Comparison of ENCODE assay signal across 21 cellular contexts in genomic region chr9:130241198-130241535, GRCh38. TPM values are rescaled to one million over a fixed set of nuclear protein-coding genes. Genes with fewer than 3 reads are reported as not detected.
DNase-seq lines count a peak whose midpoint lies in the region; ATAC-seq, FAIRE-seq and TF ChIP-seq lines count a peak whose summit lies in the region.
"Had no signal": no experiment of that assay in that cellular context is flagged by ENCODE, and none has a peak within 500 bp of the region (broad histone marks: within the 10 kb centered on the region; RNA-seq: fewer than 3 reads in every experiment).

No MANE protein-coding gene starts in this region.

- H4K5ac ChIP-seq in IMR-90 (ENCODE audit: low read depth, low read length): peak overlapping the region; percentile 94

- FAIRE-seq in A549 (lab: Jason Lieb, UNC): no peak
- FAIRE-seq: A204.1 had no signal

- H3K36me3 Mint-ChIP-seq in activated T-helper 17 cell treated with anti-CD3 and anti-CD28 coated beads, Interleukin-2, amount 50 U/mL, for 72 hours (ENCODE audit: low read depth): no peaks in the 10 kb centered on the region
- no peaks in the 10 kb centered on the region for H3K36me3 Mint-ChIP-seq in glutamatergic neuron (ENCODE audit: unreplicated experiment)
- H3K36me3 Mint-ChIP-seq: activated CD4-positive, alpha-beta memory T cell treated with anti-CD3 and anti-CD28 coated beads for 36 hours; activated naive CD4-positive, alpha-beta T cell treated with anti-CD3 and anti-CD28 coated beads, Interleukin-2, amount 50 U/mL, for 72 hours had no signal

- CTCF ChIA-PET in A549 (lab: Yijun Ruan, JAX) (interaction anchor here (0.6 to 11.4 kb wide), 10 partner anchors 11 to 385 kb away, joined by 3 to 191 read pairs (median 6); no protein-coding TSS in a partner anchor), IMR-90 (lab: Yijun Ruan, JAX) (no interaction called here)

- H2BK20ac ChIP-seq in IMR-90 (ENCODE audit: low read depth, low read length): no peak overlapping the region

- no peak overlapping the region for H2BK15ac ChIP-seq in IMR-90 (ENCODE audit: low read depth, low read length)

- no peak overlapping the region for H3K27ac Mint-ChIP-seq in activated T-helper 17 cell treated with anti-CD3 and anti-CD28 coated beads, Interleukin-2, amount 50 U/mL, for 72 hours
- no peak overlapping the region for H3K27ac Mint-ChIP-seq in glutamatergic neuron (ENCODE audit: unreplicated experiment)
- H3K27ac Mint-ChIP-seq: activated T-helper 2 cell treated with anti-CD3 and anti-CD28 coated beads, Interferon-gamma antibody, Interleukin-2, Interleukin-4, amounts not matched to agents 10 μg/mL and 5 μg/mL and 100 μg/mL, durations not matched to agents 14 hours and 24 hours and 36 hours had no signal

- H2AK9ac ChIP-seq in IMR-90 (replicated peaks; ENCODE audit: low read depth, low read length, poor library complexity): peak overlapping the region; percentile 17

- in situ Hi-C loops in IMR-90 (cut with MboI; ENCODE audit: low sequenced_read_pairs): loop anchor here (25.0 kb wide), 1 partner anchor 129 kb away; no protein-coding TSS in a partner anchor

- no peaks in the 10 kb centered on the region for H3K9me3 ChIP-seq in A549
- no peaks in the 10 kb centered on the region for H3K9me3 ChIP-seq in IMR-90 (ENCODE audit: control insufficient read depth, insufficient read depth, low read length)
- H3K9me3 ChIP-seq in right lobe of liver: no peaks in the 10 kb centered on the region
- H3K9me3 ChIP-seq: Caco-2, prostate gland, stomach, tibial nerve had no signal

- no peak overlapping the region for H3K4me2 ChIP-seq in A549
- no peak overlapping the region for H3K4me2 ChIP-seq in IMR-90 (ENCODE audit: low read depth, low read length)

- H3K4me3 Mint-ChIP-seq in activated T-helper 17 cell treated with anti-CD3 and anti-CD28 coated beads, Interleukin-2, amount 50 U/mL, for 72 hours: peak overlapping the region; percentile 57
- no peak overlapping the region for H3K4me3 Mint-ChIP-seq in glutamatergic neuron (ENCODE audit: unreplicated experiment)
- H3K4me3 Mint-ChIP-seq: activated CD4-positive, alpha-beta memory T cell treated with anti-CD3 and anti-CD28 coated beads for 36 hours had no signal

- TF ChIP-seq CTCF in A549 (IDR thresholded peaks at IDR 0.05): no peak
- no peak for TF ChIP-seq CTCF in IMR-90 (conservative IDR thresholded peaks at IDR 0.05; ENCODE audit: low read depth, low read length)
- TF ChIP-seq CTCF in right lobe of liver (IDR thresholded peaks at IDR 0.05): no peak
- TF ChIP-seq CTCF in glutamatergic neuron (IDR thresholded peaks at IDR 0.05; ENCODE audit: partially characterized antibody, unreplicated experiment): no peak

- H3K4me1 ChIP-seq in A549: peaks cover 17% of the 10 kb centered on the region
- peaks cover 6% of the 10 kb centered on the region for H3K4me1 ChIP-seq in IMR-90 (ENCODE audit: control insufficient read depth, insufficient read depth, low read length)
- peaks cover 0 to 26% (median 5%) of the 10 kb centered on the region in 4 donors for H3K4me1 ChIP-seq in right lobe of liver
- H3K4me1 ChIP-seq: Caco-2, prostate gland had no signal

- TF ChIP-seq RAD21 in A549 (conservative IDR thresholded peaks at IDR 0.05 in 1 of 2, IDR thresholded peaks at IDR 0.05 in 1 of 2) (no peak), IMR-90 (IDR thresholded peaks at IDR 0.05; ENCODE audit: low read length) (no peak)

- peak overlapping the region; percentile 80 for H2AFZ ChIP-seq in IMR-90 (replicated peaks; ENCODE audit: low read length, poor library complexity)

- no peak overlapping the region for H3K14ac ChIP-seq in IMR-90 (replicated peaks; ENCODE audit: low read depth, low read length)

- intact Hi-C loops in IMR-90 (cut with micrococcal nuclease): loop anchor here (10.0 kb wide), 1 partner anchor 444 kb away; no protein-coding TSS in a partner anchor
- intact Hi-C loops in right lobe of liver (cut with DNase I): no loop called here

- dilution Hi-C loops in IMR-90 (cut with HindIII; ENCODE audit: low sequenced_read_pairs, unreplicated experiment): loop anchor here (25.0 kb wide), 1 partner anchor 129 kb away; no protein-coding TSS in a partner anchor

- H3K9me1 ChIP-seq in IMR-90 (ENCODE audit: insufficient read depth, low read length): peaks cover 14% of the 10 kb centered on the region

- POLR2A ChIA-PET in A549 (lab: Yijun Ruan, JAX): no interaction called here
- POLR2A ChIA-PET in IMR-90 (lab: Charles Lee; ENCODE audit: unreplicated experiment): interaction anchor here (0.5 kb wide), 1 partner anchor 117 kb away, joined by 6 read pairs; no protein-coding TSS in a partner anchor

- peaks cover 23% of the 10 kb centered on the region for H3K4me1 Mint-ChIP-seq in activated T-helper 17 cell treated with anti-CD3 and anti-CD28 coated beads, Interleukin-2, amount 50 U/mL, for 72 hours
- peaks cover 21% of the 10 kb centered on the region for H3K4me1 Mint-ChIP-seq in glutamatergic neuron (ENCODE audit: low read depth, unreplicated experiment)

- H3K27me3 ChIP-seq in IMR-90 (ENCODE audit: control insufficient read depth, insufficient read depth, low read length) (no peaks in the 10 kb centered on the region), right lobe of liver (no peaks in the 10 kb centered on the region)
- H3K27me3 ChIP-seq: cardiac muscle cell, foreskin keratinocyte had no signal

- H3K23ac ChIP-seq in IMR-90 (ENCODE audit: low read depth, low read length): no peak overlapping the region

- H4K20me1 ChIP-seq in IMR-90 (ENCODE audit: insufficient read depth, low read length): 0 out of 2 replicates have a peak, but pooled peaks cover 2% of the 10 kb centered on the region

- no TSS peak for BruUV-seq in IMR-90 (replicated peaks; lab: Mats Ljungman, UMichigan)

- peaks cover 0 to 8% of the 10 kb centered on the region in 2 experiments; a peak in 2 of 4 replicates for H3K79me1 ChIP-seq in IMR-90 (ENCODE audit: low read depth in 1 of 2, low read length in 2 of 2)

- H4K8ac ChIP-seq in IMR-90 (ENCODE audit: low read depth in 2 of 2, low read length in 2 of 2): peak overlapping the region; percentile 35 to 98

- no peaks in the 10 kb centered on the region for H3K27me3 Mint-ChIP-seq in activated T-helper 17 cell treated with anti-CD3 and anti-CD28 coated beads, Interleukin-2, amount 50 U/mL, for 72 hours
- H3K27me3 Mint-ChIP-seq in glutamatergic neuron (ENCODE audit: unreplicated experiment): peaks cover 9% of the 10 kb centered on the region
- H3K27me3 Mint-ChIP-seq: activated CD4-positive, alpha-beta memory T cell treated with anti-CD3 and anti-CD28 coated beads for 36 hours had no signal

- peak overlapping the region; percentile 15 to 59; a peak in 3 of 6 replicates for H3K27ac ChIP-seq in A549
- H3K27ac ChIP-seq in IMR-90 (ENCODE audit: insufficient read depth, low read length): no peak overlapping the region
- H3K27ac ChIP-seq in right lobe of liver: peak overlapping the region; percentile 47 to 88 (median 76)
- H3K27ac ChIP-seq: cardiac muscle cell, coronary artery, foreskin keratinocyte, prostate gland, stomach, tibial nerve had no signal

- ATAC-seq in A549: no peak
- no peak for ATAC-seq in IMR-90 (ENCODE audit: low read depth)
- ATAC-seq in activated T-helper 17 cell treated with anti-CD3 and anti-CD28 coated beads, Interleukin-2, amount 50 U/mL, for 72 hours (replicated peaks): no peak
- no peak for ATAC-seq in right lobe of liver
- no peak for ATAC-seq in GM18505 (IDR thresholded peaks at IDR 0.05; ENCODE audit: unreplicated experiment)

- no peaks in the 10 kb centered on the region for H3K9me3 Mint-ChIP-seq in activated T-helper 17 cell treated with anti-CD3 and anti-CD28 coated beads, Interleukin-2, amount 50 U/mL, for 72 hours
- H3K9me3 Mint-ChIP-seq in glutamatergic neuron (ENCODE audit: unreplicated experiment): peaks cover 7% of the 10 kb centered on the region
- H3K9me3 Mint-ChIP-seq: activated CD4-positive, alpha-beta memory T cell treated with anti-CD3 and anti-CD28 coated beads for 36 hours; activated naive CD4-positive, alpha-beta T cell treated with anti-CD3 and anti-CD28 coated beads, Interleukin-2, amount 50 U/mL, for 72 hours; activated T-helper 2 cell treated with anti-CD3 and anti-CD28 coated beads, Interferon-gamma antibody, Interleukin-2, Interleukin-4, amounts not matched to agents 10 μg/mL and 5 μg/mL and 100 μg/mL, durations not matched to agents 14 hours and 24 hours and 36 hours had no signal

- WGBS in A549 (ENCODE audit: missing lambda C conversion rate): 100% methylated on average over 1 of the region's 1 CpG
- WGBS in IMR-90 (ENCODE audit: extremely low coverage in 2 of 2, insufficient read length in 1 of 2), 2 experiments: no CpG with 5 or more reads among the region's 1 CpG
- WGBS in right lobe of liver (ENCODE audit: insufficient coverage, low coverage, low lambda C conversion rate, missing lambda C conversion rate): no CpG with 5 or more reads among the region's 1 CpG

- no peak for TF ChIP-seq EP300 in A549 (IDR thresholded peaks at IDR 0.05)

- peak overlapping the region; percentile 72; the same call in 1 of the 2 replicates for H4K91ac ChIP-seq in IMR-90 (ENCODE audit: insufficient read depth, low read depth, low read length)

- H3K4ac ChIP-seq in IMR-90 (ENCODE audit: low read depth, low read length): no peak overlapping the region

- H2BK120ac ChIP-seq in IMR-90 (ENCODE audit: low read depth, low read length): no peak overlapping the region

- H3K4me3 ChIP-seq in A549: no peak overlapping the region
- no peak overlapping the region for H3K4me3 ChIP-seq in IMR-90 (ENCODE audit: insufficient read depth, low read depth, low read length)
- H3K4me3 ChIP-seq in right lobe of liver: no peak overlapping the region
- H3K4me3 ChIP-seq: cardiac muscle cell, coronary artery, prostate gland, stomach, tibial nerve had no signal

- H3K56ac ChIP-seq in IMR-90 (ENCODE audit: extremely low read depth, insufficient read depth, low read length): no peak overlapping the region

- H3K18ac ChIP-seq in IMR-90 (ENCODE audit: low read depth, low read length): no peak overlapping the region

- H3K36me3 ChIP-seq in IMR-90 (ENCODE audit: control insufficient read depth, insufficient read depth, low read length) (no peaks in the 10 kb centered on the region), right lobe of liver (no peaks in the 10 kb centered on the region)
- H3K36me3 ChIP-seq: cardiac muscle cell, prostate gland, stomach, tibial nerve had no signal

- no peak for TF ChIP-seq POLR2A in A549 (IDR thresholded peaks at IDR 0.05; ENCODE audit: low read length)
- TF ChIP-seq POLR2A in IMR-90 (IDR thresholded peaks at IDR 0.05; ENCODE audit: low read depth, low read length): no peak
- TF ChIP-seq POLR2A in right lobe of liver (IDR thresholded peaks at IDR 0.05): no peak
- TF ChIP-seq POLR2A in GM18505 (IDR thresholded peaks at IDR 0.05; ENCODE audit: borderline replicate concordance, extremely low read depth, insufficient read depth, insufficient read length): no peak

- H3K9ac ChIP-seq in IMR-90 (ENCODE audit: low read depth, low read length): no peak overlapping the region

- no peak overlapping the region for H2BK5ac ChIP-seq in IMR-90 (ENCODE audit: low read depth, low read length, poor library complexity, severe bottlenecking)

- no peak for DNase-seq in A549 (ENCODE audit: low read depth in 1 of 2, low spot score in 1 of 2)
- no peak for DNase-seq in IMR-90
- DNase-seq in right lobe of liver: peak in 1 of 3 donors; percentile 53
- DNase-seq in inferior parietal cortex (ENCODE audit: extremely low spot score): no peak
- no peak for DNase-seq in AG08395 (ENCODE audit: low spot score)
- no peak for DNase-seq in glutamatergic neuron
- DNase-seq: activated CD8-positive, alpha-beta memory T cell treated with anti-CD3 and anti-CD28 coated beads, Interleukin-2, amount 50 U/mL, for 48 hours had no signal

- no peak overlapping the region for H2AK5ac ChIP-seq in IMR-90 (ENCODE audit: low read depth, low read length)

RNA-seq across cellular contexts. Expression of gene HMCN2, which starts 24.4 kb away (rescaled TPM):
- polyA plus RNA-seq in A549 (2011; rRNA removed): not detected in 2 replicates
- 0.01 and 0.03 TPM in 2 replicates for polyA plus RNA-seq in A549 (2012; cell fraction: cytosol; rRNA removed)
- polyA plus RNA-seq in A549 (2012; cell fraction: nucleus; rRNA removed): 0.12 and 0.37 TPM in 2 replicates
- polyA plus RNA-seq in A549 (2017; fragmentation: RNase III; extraction: RNeasy Plus Mini Kit Qiagen cat#74134 plus additional on column Dnase treatment): 0.01 to 0.04 TPM in 2 of 3 replicates, not detected in the other
- polyA minus RNA-seq in A549 (2011; rRNA and poly(A)+ RNA removed): 0.04 TPM in 1 of 2 replicates, not detected in the other
- total RNA-seq in IMR-90 (2012; rRNA removed): not detected in 2 replicates
- polyA plus RNA-seq in IMR-90 (2012; rRNA removed): 0.02 and 0.03 TPM in 2 replicates
- polyA plus RNA-seq in IMR-90 (2012; cell fraction: cytosol; rRNA removed): 0.07 TPM in 1 of 2 replicates, not detected in the other
- polyA plus RNA-seq in IMR-90 (2012; cell fraction: nucleus; rRNA removed; ENCODE audit: low replicate concordance): 0.06 and 0.16 TPM in 2 replicates
- total RNA-seq in activated T-helper 17 cell treated with anti-CD3 and anti-CD28 coated beads, Interleukin-2, amount 50 U/mL, for 72 hours: not detected
- total RNA-seq in right lobe of liver: 1 to 10 TPM in 4 of 6 experiments, under 1 TPM in 2; 0.31 to 2.0 (median 1.1) TPM
- 9.3 TPM for total RNA-seq in glutamatergic neuron (ENCODE audit: unreplicated experiment)
- total RNA-seq: activated CD4-positive, alpha-beta memory T cell treated with anti-CD3 and anti-CD28 coated beads for 36 hours; activated naive CD4-positive, alpha-beta T cell treated with anti-CD3 and anti-CD28 coated beads, Interleukin-2, amount 50 U/mL, for 72 hours; activated T-helper 2 cell treated with anti-CD3 and anti-CD28 coated beads, Interferon-gamma antibody, Interleukin-2, Interleukin-4, amounts not matched to agents 10 μg/mL and 5 μg/mL and 100 μg/mL, durations not matched to agents 14 hours and 24 hours and 36 hours; foreskin keratinocyte had no signal
- polyA plus RNA-seq: BJ, foreskin keratinocyte had no signal
